In the genomic region with DNA sequence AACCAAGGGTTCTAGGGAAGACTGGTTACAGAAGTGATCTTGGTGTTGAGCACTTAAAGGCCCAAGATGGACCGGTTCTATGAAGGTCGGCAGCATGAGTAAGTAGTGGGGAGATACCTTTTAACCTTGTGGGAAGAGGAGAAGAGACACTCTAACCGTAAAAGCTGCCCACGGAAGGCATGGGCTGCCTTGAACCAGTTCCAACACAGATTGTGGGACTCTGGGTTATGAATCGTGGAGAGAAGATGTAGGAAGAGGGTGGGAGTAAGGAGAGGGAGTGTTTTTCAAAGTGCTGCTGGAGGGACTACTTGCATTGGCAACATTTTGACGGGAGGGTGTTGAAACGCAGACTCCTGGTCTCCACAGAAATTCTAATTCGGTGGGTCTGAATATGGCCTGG, we compare ENCODE assay signal across 22 cellular contexts.
"Had no signal": no experiment of that assay in that cellular context is flagged by ENCODE, and none has a peak within 500 bp of the region (broad histone marks: within the 10 kb centered on the region; RNA-seq: fewer than 3 reads in every experiment).

No MANE protein-coding gene starts in this region.

- H3K27me3 ChIP-seq: adrenal gland, breast epithelium, tibial nerve had no signal

- H3K4me3 Mint-ChIP-seq: activated CD8-positive, alpha-beta memory T cell treated with anti-CD3 and anti-CD28 coated beads, Interleukin-2, amount 10 ng/mL, durations not matched to agents 7 days and 5 days; mesothelial cell of epicardium; natural killer cell treated with Interleukin-12 subunit alpha and Interleukin-12 subunit beta and Interleukin-15 and Interleukin-18, amount 100 ng/mL, for 72 hours had no signal

- H3K36me3 Mint-ChIP-seq: activated CD8-positive, alpha-beta memory T cell treated with anti-CD3 and anti-CD28 coated beads, Interleukin-2, amount 10 ng/mL, durations not matched to agents 7 days and 5 days; mesothelial cell of epicardium; natural killer cell treated with Interleukin-12 subunit alpha and Interleukin-12 subunit beta and Interleukin-15 and Interleukin-18, amount 100 ng/mL, for 72 hours had no signal

- H3K9me3 Mint-ChIP-seq: mesothelial cell of epicardium; natural killer cell treated with Interleukin-12 subunit alpha and Interleukin-12 subunit beta and Interleukin-15 and Interleukin-18, amount 100 ng/mL, for 72 hours had no signal

- H3K9me3 ChIP-seq: adrenal gland, breast epithelium, lower lobe of right lung, tibial nerve had no signal

- H3K36me3 ChIP-seq: adrenal gland, breast epithelium, lower lobe of right lung, tibial nerve had no signal

- ATAC-seq: activated CD8-positive, alpha-beta memory T cell treated with anti-CD3 and anti-CD28 coated beads, Interleukin-2, amount 10 ng/mL, durations not matched to agents 7 days and 5 days; lower lobe of right lung; natural killer cell treated with Interleukin-12 subunit alpha and Interleukin-12 subunit beta and Interleukin-15 and Interleukin-18, amount 100 ng/mL, for 72 hours had no signal

- H3K4me1 ChIP-seq: adrenal gland, breast epithelium, lower lobe of right lung, tibial nerve had no signal

- H3K4me3 ChIP-seq: adrenal gland, breast epithelium, coronary artery, lower lobe of right lung, tibial nerve had no signal

- DNase-seq: activated CD4-positive, alpha-beta T cell treated with anti-CD3 and anti-CD28 coated beads, Interleukin-2, amount 50 U/mL, for 4 hours; activated CD4-positive, CD25-positive, alpha-beta regulatory T cell; activated CD8-positive, alpha-beta memory T cell treated with anti-CD3 and anti-CD28 coated beads, Interleukin-2, amount 10 ng/mL, durations not matched to agents 7 days and 5 days; activated naive CD4-positive, alpha-beta T cell treated with Interleukin-2 at 50 U/mL for 16 hours; adrenal gland; erythroblast; foreskin melanocyte; lower lobe of right lung; stimulated activated CD4-positive, alpha-beta T cell treated with anti-CD3 and anti-CD28 coated beads, Interleukin-12 subunit alpha, Interleukin-12 subunit beta, amount 100 ng/mL, for 4 hours; stimulated activated CD4-positive, alpha-beta T cell treated with anti-CD3 and anti-CD28 coated beads, Interleukin-1b, Interleukin-23, amount 100 ng/mL, for 48 hours; stimulated activated CD8-positive, alpha-beta memory T cell treated with anti-CD3 and anti-CD28 coated beads, Interleukin-4, amount 100 ng/mL, for 48 hours; stimulated activated naive CD4-positive, alpha-beta T cell treated with Interleukin-2 at 50 U/mL for 16 hours; T-helper 1 cell; T-helper 9 cell had no signal

- FAIRE-seq: astrocyte, endometrium, urothelium cell line had no signal

- H3K27ac Mint-ChIP-seq: activated CD8-positive, alpha-beta memory T cell treated with anti-CD3 and anti-CD28 coated beads, Interleukin-2, amount 10 ng/mL, durations not matched to agents 7 days and 5 days; mesothelial cell of epicardium; natural killer cell treated with Interleukin-12 subunit alpha and Interleukin-12 subunit beta and Interleukin-15 and Interleukin-18, amount 100 ng/mL, for 72 hours had no signal

- H3K27ac ChIP-seq: adrenal gland, breast epithelium, coronary artery, lower lobe of right lung, tibial nerve had no signal
